In the genomic region with DNA sequence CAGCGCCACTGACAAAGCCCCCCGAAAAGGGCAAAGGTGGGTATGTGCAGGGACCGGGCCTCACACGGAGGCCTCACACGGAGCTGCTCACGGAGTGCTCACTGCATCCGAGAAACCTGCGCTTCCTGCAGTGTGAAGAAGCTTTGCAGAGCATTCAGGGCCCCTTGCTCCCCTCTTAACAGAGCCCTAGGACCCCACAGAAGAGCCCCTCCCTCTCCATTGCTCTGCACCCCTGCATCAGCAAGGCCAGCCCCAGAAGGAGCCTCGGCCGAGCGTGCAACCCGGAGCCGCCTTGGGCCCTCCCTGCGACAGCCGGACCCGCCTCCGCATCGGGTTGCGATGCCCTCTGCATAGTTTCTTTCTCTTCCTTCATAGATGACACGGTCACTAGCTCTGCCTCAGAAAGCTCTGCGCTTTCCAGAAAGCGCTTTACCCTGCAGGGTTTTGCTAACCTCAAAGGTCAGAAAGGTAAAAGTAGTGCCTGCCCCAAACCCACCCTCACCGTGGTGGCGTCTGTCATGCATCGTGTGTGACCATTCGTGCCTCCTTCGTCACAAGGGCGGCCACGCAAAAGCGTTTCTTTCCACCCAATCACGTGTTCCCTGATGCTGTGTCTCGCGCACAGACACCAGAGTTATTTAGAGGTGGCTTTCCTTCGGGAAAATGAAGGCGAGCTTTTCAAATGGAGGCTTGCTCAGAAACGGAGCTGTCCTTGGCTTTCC, we compare ENCODE assay signal across 20 cellular contexts. TPM values are rescaled to one million over a fixed set of nuclear protein-coding genes. Genes with fewer than 3 reads are reported as not detected.
"Had no signal": no experiment of that assay in that cellular context is flagged by ENCODE, and none has a peak within 500 bp of the region (broad histone marks: within the 10 kb centered on the region; RNA-seq: fewer than 3 reads in every experiment).

No MANE protein-coding gene starts in this region.

- H3K36me3 Mint-ChIP-seq: activated naive CD8-positive, alpha-beta T cell treated with anti-CD3 and anti-CD28 coated beads, Interleukin-2, amount 10 ng/mL, durations not matched to agents 7 days and 5 days had no signal

- H3K4me3 ChIP-seq: left lung, prostate gland, stomach, testis, upper lobe of left lung had no signal

- H3K27me3 ChIP-seq: foreskin keratinocyte, left lung, testis, upper lobe of left lung had no signal

- H3K9me3 Mint-ChIP-seq: activated CD4-positive, alpha-beta T cell treated with anti-CD3 and anti-CD28 coated beads, Interleukin-2, amount 10 ng/mL, durations not matched to agents 24 days and 14 days; activated naive CD8-positive, alpha-beta T cell treated with anti-CD3 and anti-CD28 coated beads, Interleukin-2, amount 10 ng/mL, durations not matched to agents 7 days and 5 days; dendritic cell treated with granulocyte-macrophage colony-stimulating factor and Interleukin-4, amounts not matched to agents 40 ng/mL and 50 ng/mL, for 4 days; nephron had no signal

- H3K27ac ChIP-seq: brain microvascular endothelial cell, foreskin keratinocyte, left lung, prostate gland, stomach, testis, upper lobe of left lung had no signal

- H3K9me3 ChIP-seq: left lung, prostate gland, stomach, testis, upper lobe of left lung had no signal

- H3K4me1 Mint-ChIP-seq: activated CD4-positive, alpha-beta T cell treated with anti-CD3 and anti-CD28 coated beads, Interleukin-2, amount 10 ng/mL, durations not matched to agents 24 days and 14 days; activated naive CD8-positive, alpha-beta T cell treated with anti-CD3 and anti-CD28 coated beads, Interleukin-2, amount 10 ng/mL, durations not matched to agents 7 days and 5 days had no signal

- DNase-seq: activated CD4-positive, alpha-beta T cell treated with anti-CD3 and anti-CD28 coated beads, Interleukin-2, amount 10 ng/mL, durations not matched to agents 24 days and 14 days; activated CD4-positive, CD25-positive, alpha-beta regulatory T cell; activated naive CD4-positive, alpha-beta T cell; activated naive CD8-positive, alpha-beta T cell treated with anti-CD3 and anti-CD28 coated beads, Interleukin-2, amount 10 ng/mL, durations not matched to agents 7 days and 5 days; activated T-cell treated with anti-CD3 and anti-CD28 coated beads for 4 hours; brain microvascular endothelial cell; cerebellar nuclear complex; effector memory CD4-positive, alpha-beta T cell; foreskin keratinocyte; occipital lobe; stimulated activated CD4-positive, alpha-beta T cell treated with anti-CD3 and anti-CD28 coated beads, Interleukin-2, amount 100 ng/mL, for 24 hours; stomach; testis had no signal

- H3K27ac Mint-ChIP-seq: activated CD4-positive, alpha-beta T cell treated with anti-CD3 and anti-CD28 coated beads, Interleukin-2, amount 10 ng/mL, durations not matched to agents 24 days and 14 days; activated naive CD8-positive, alpha-beta T cell treated with anti-CD3 and anti-CD28 coated beads, Interleukin-2, amount 10 ng/mL, durations not matched to agents 7 days and 5 days; dendritic cell treated with granulocyte-macrophage colony-stimulating factor and Interleukin-4, amounts not matched to agents 40 ng/mL and 50 ng/mL, for 4 days had no signal

- ATAC-seq: foreskin keratinocyte, left lung, sciatic nerve had no signal

- H3K36me3 ChIP-seq: brain microvascular endothelial cell, prostate gland had no signal

- H3K27me3 Mint-ChIP-seq: activated CD4-positive, alpha-beta T cell treated with anti-CD3 and anti-CD28 coated beads, Interleukin-2, amount 10 ng/mL, durations not matched to agents 24 days and 14 days; activated naive CD8-positive, alpha-beta T cell treated with anti-CD3 and anti-CD28 coated beads, Interleukin-2, amount 10 ng/mL, durations not matched to agents 7 days and 5 days; dendritic cell treated with granulocyte-macrophage colony-stimulating factor and Interleukin-4, amounts not matched to agents 40 ng/mL and 50 ng/mL, for 4 days had no signal

- H3K4me1 ChIP-seq: foreskin keratinocyte, left lung, prostate gland, stomach, testis, upper lobe of left lung had no signal

- H3K4me3 Mint-ChIP-seq: activated CD4-positive, alpha-beta T cell treated with anti-CD3 and anti-CD28 coated beads, Interleukin-2, amount 10 ng/mL, durations not matched to agents 24 days and 14 days; activated naive CD8-positive, alpha-beta T cell treated with anti-CD3 and anti-CD28 coated beads, Interleukin-2, amount 10 ng/mL, durations not matched to agents 7 days and 5 days; dendritic cell treated with granulocyte-macrophage colony-stimulating factor and Interleukin-4, amounts not matched to agents 40 ng/mL and 50 ng/mL, for 4 days; nephron had no signal

RNA-seq across cellular contexts. Expression of gene F7, which starts 15.7 kb away (rescaled TPM):
- total RNA-seq: activated CD4-positive, alpha-beta T cell treated with anti-CD3 and anti-CD28 coated beads, Interleukin-2, amount 10 ng/mL, durations not matched to agents 24 days and 14 days; foreskin keratinocyte; left lung; stomach had no signal

RNA-seq across cellular contexts. Expression of gene F10, which starts 32.7 kb away (rescaled TPM):
- total RNA-seq: activated CD4-positive, alpha-beta T cell treated with anti-CD3 and anti-CD28 coated beads, Interleukin-2, amount 10 ng/mL, durations not matched to agents 24 days and 14 days; activated CD8-positive, alpha-beta memory T cell treated with anti-CD3 and anti-CD28 coated beads for 36 hours; activated naive CD8-positive, alpha-beta T cell treated with anti-CD3 and anti-CD28 coated beads, Interleukin-2, amount 10 ng/mL, durations not matched to agents 7 days and 5 days; foreskin keratinocyte had no signal
